1 cellular context compared by ENCODE assay signal in genomic region chr16:70438325-70438982, GRCh38.
TF ChIP-seq lines count a peak whose summit lies in the region.

No MANE protein-coding gene starts in this region.

TF ChIP-seq in endothelial cell of umbilical vein, 7 proteins besides CTCF, POLR2A, EP300 and RAD21 (continued from another document):
- no peak for TF ChIP-seq MAX (IDR thresholded peaks at IDR 0.05; ENCODE audit: insufficient read depth, insufficient read length)
